In the genomic region with DNA sequence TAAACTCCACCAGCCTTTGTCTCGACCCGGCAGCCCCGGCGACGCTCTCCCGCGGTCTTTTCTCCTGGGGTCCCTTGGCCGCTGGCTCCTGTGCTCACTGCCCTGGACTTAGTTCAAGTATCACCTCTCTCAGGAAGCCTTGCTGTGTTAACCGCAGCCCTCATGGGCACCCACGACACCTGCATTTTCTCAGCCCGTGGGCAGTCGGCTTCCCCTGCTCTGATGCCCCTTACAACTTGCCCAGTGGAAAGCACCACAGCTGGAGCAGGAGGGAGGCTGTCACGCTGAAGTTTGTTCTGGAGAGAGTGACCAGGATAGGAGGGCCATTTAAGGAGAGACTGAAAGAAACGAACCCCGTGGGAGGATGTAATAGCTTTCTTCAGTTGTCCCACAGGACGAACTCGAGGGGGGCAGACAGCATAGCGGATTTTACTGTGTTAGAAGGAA, we compare ENCODE assay signal across 8 cellular contexts. TPM values are rescaled to one million over a fixed set of nuclear protein-coding genes. Genes with fewer than 3 reads are reported as not detected.
DNase-seq lines count a peak whose midpoint lies in the region; TF ChIP-seq lines count a peak whose summit lies in the region.

No MANE protein-coding gene starts in this region.

- H3K36me3 ChIP-seq in transverse colon: peaks cover 0 to 8% (median 4%) of the 10 kb centered on the region in 4 donors

- no peaks in the 10 kb centered on the region for H3K9me3 ChIP-seq in transverse colon

- in situ Hi-C loops in transverse colon (cut with MboI; ENCODE audit: low pct_ligation_motif_present in 1 of 4, low pct_unique_long_range_greater_than_20kb in 1 of 4, low sequenced_read_pairs in 3 of 4): no loop called here

- H3K4me1 ChIP-seq in transverse colon: peaks cover 5 to 32% (median 22%) of the 10 kb centered on the region in 4 donors

- intact Hi-C loops in transverse colon (cut with DNase I; ENCODE audit: low total_unique reads): no loop called here

- TF ChIP-seq CTCF in choroid plexus epithelial cell (conservative IDR thresholded peaks at IDR 0.05; ENCODE audit: low read depth, low read length): no peak
- TF ChIP-seq CTCF in transverse colon (IDR thresholded peaks at IDR 0.05): no peak

- peak overlapping the region; percentile 94 for H3K4me3 ChIP-seq in choroid plexus epithelial cell (ENCODE audit: low read depth, low read length)
- H3K4me3 ChIP-seq in transverse colon: peak overlapping the region; percentile 75 to 99 (median 88)

- 0 to 1% methylated on average over 6 to 18 of the region's 18 CpGs for WGBS in transverse colon (ENCODE audit: low coverage in 1 of 2), 2 donors

- H3K27me3 ChIP-seq in transverse colon: no peaks in the 10 kb centered on the region

- TF ChIP-seq POLR2A in transverse colon (IDR thresholded peaks at IDR 0.05): no peak

- TF ChIP-seq EP300 in transverse colon (IDR thresholded peaks at IDR 0.05; ENCODE audit: low read depth): no peak

- H3K27ac ChIP-seq in transverse colon: peak overlapping the region; percentile 86 to 95 (median 91)

- peak; percentile 20 for DNase-seq in activated CD4-positive, alpha-beta T cell treated with anti-CD3 and anti-CD28 coated beads for 1 hour
- no peak for DNase-seq in activated CD4-positive, alpha-beta T cell treated with anti-CD3 and anti-CD28 coated beads, Interleukin-2, amount 50 U/mL, for 1 hour
- peak; percentile 19 for DNase-seq in H4 (ENCODE audit: low spot score)
- DNase-seq in Kasumi-1 (lab: John Stamatoyannopoulos, UW): peak; percentile 54 to 77
- DNase-seq in choroid plexus epithelial cell (ENCODE audit: low read depth): peak; percentile 49
- peak; percentile 48 to 55 for DNase-seq in lung microvascular endothelial cell (ENCODE audit: low read depth in 2 of 2)
- peak; percentile 28 for DNase-seq in transverse colon
- no peak for DNase-seq in iPS-NIHi11 (ENCODE audit: low spot score)

RNA-seq across cellular contexts. Expression of a gene that starts 0.4 kb away (rescaled TPM):
- total RNA-seq in H4 (2014; rRNA removed; shearing (Covaris generic)): 19.4 and 21.6 TPM in 2 replicates
- total RNA-seq in lung microvascular endothelial cell (2.0 and 2.2 TPM in 2 replicates), transverse colon (10 to 100 TPM in 1 of 4 donors, 1 to 10 TPM in 3; 1.4 to 16.2 (median 4.4) TPM)

RNA-seq across cellular contexts. Expression of a gene that starts 0.5 kb away (rescaled TPM):
- 111 and 122 TPM in 2 replicates for total RNA-seq in H4 (2014; rRNA removed; shearing (Covaris generic))
- total RNA-seq in lung microvascular endothelial cell (63.0 and 83.7 TPM in 2 replicates), transverse colon (10 to 100 TPM; 19.3 to 63.4 (median 37.5) TPM)

Comparison
In these comparisons a context has a peak if more than half of its experiments do, and no peak if none do; other contexts are left out.
1. DNase-seq: peak in activated CD4-positive, alpha-beta T cell treated with anti-CD3 and anti-CD28 coated beads for 1 hour (single experiment), H4 (single experiment), Kasumi-1 (2 of 2), choroid plexus epithelial cell (single experiment), lung microvascular endothelial cell (2 of 2) and transverse colon (single experiment); none in activated CD4-positive, alpha-beta T cell treated with anti-CD3 and anti-CD28 coated beads, Interleukin-2, amount 50 U/mL, for 1 hour (single experiment) and iPS-NIHi11 (single experiment).